ENCODE assay signal across 11 cellular contexts in the genomic region with DNA sequence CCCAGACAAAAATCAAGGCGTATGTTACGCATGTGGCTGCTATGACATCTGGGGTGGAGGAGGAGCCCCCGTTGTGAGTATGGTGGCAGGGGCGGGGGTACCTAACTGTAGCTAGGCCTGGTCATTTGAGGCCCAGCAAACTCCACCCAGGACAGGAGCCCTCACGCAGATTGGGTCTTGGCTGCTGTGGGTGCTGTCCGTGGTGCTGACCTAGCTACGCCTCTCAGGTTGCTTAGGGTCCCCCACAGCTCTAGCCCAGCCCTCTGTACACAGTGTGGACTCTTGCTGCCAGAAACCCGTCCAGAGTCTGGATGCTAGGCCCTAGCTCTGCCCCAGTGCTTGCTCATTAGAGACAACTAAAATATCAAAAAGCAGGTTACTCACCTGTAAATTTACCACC.
A peak's percentile ranks its signal among the peaks of the same experiment; 100 is the strongest.
DNase-seq lines count a peak whose midpoint lies in the region; ATAC-seq, FAIRE-seq and TF ChIP-seq lines count a peak whose summit lies in the region.
"Had no signal": no experiment of that assay in that cellular context is flagged by ENCODE, and none has a peak within 500 bp of the region (broad histone marks: within the 10 kb centered on the region; RNA-seq: fewer than 3 reads in every experiment).

No MANE protein-coding gene starts in this region.

- peaks cover 0 to 28% (median 6%) of the 10 kb centered on the region in 4 donors for H3K9me3 ChIP-seq in Peyer's patch

- no peak for TF ChIP-seq CTCF in Peyer's patch (IDR thresholded peaks at IDR 0.05)

- H3K36me3 Mint-ChIP-seq in activated T-cell treated with anti-CD3 and anti-CD28 coated beads, Interleukin-2, amount 50 U/mL, for 4 hours (ENCODE audit: insufficient read depth), result no peaks in the 10 kb centered on the region
- peaks cover 2 to 10% of the 10 kb centered on the region in 2 donors for H3K36me3 Mint-ChIP-seq in stimulated activated naive B cell treated with anti-CD40 and anti-IgM and Interleukin-4, amounts not matched to agents 10 μg/mL and 1 μg/mL and 100 μg/mL, for 72 hours

- H3K27me3 ChIP-seq in Peyer's patch, result no peaks in the 10 kb centered on the region

- no peaks in the 10 kb centered on the region for H3K4me1 Mint-ChIP-seq in activated T-cell treated with anti-CD3 and anti-CD28 coated beads, Interleukin-2, amount 50 U/mL, for 4 hours (ENCODE audit: low read depth)
- no peaks in the 10 kb centered on the region for H3K4me1 Mint-ChIP-seq in stimulated activated naive B cell treated with anti-CD40 and anti-IgM and Interleukin-4, amounts not matched to agents 10 μg/mL and 1 μg/mL and 100 μg/mL, for 72 hours

- peaks cover 30% of the 10 kb centered on the region for H3K9me3 Mint-ChIP-seq in activated T-cell treated with anti-CD3 and anti-CD28 coated beads, Interleukin-2, amount 50 U/mL, for 4 hours
- H3K9me3 Mint-ChIP-seq in stimulated activated naive B cell treated with anti-CD40 and anti-IgM and Interleukin-4, amounts not matched to agents 10 μg/mL and 1 μg/mL and 100 μg/mL, for 72 hours, result peaks cover 22 to 28% of the 10 kb centered on the region in 2 donors

- H3K27ac Mint-ChIP-seq in stimulated activated naive B cell treated with anti-CD40 and anti-IgM and Interleukin-4, amounts not matched to agents 10 μg/mL and 1 μg/mL and 100 μg/mL, for 72 hours, result no peak overlapping the region

- H3K27ac ChIP-seq in Peyer's patch, result no peak overlapping the region

- no peak overlapping the region for H3K4me3 Mint-ChIP-seq in activated T-cell treated with anti-CD3 and anti-CD28 coated beads, Interleukin-2, amount 50 U/mL, for 4 hours
- H3K4me3 Mint-ChIP-seq in stimulated activated naive B cell treated with anti-CD40 and anti-IgM and Interleukin-4, amounts not matched to agents 10 μg/mL and 1 μg/mL and 100 μg/mL, for 72 hours, result no peak overlapping the region

- no peak for TF ChIP-seq POLR2A in Peyer's patch (IDR thresholded peaks at IDR 0.05)

- H3K4me1 ChIP-seq in Peyer's patch, result no peaks in the 10 kb centered on the region

- no peak overlapping the region for H3K4me3 ChIP-seq in Peyer's patch

- no peaks in the 10 kb centered on the region for H3K27me3 Mint-ChIP-seq in activated T-cell treated with anti-CD3 and anti-CD28 coated beads, Interleukin-2, amount 50 U/mL, for 4 hours (ENCODE audit: low read depth)
- no peaks in the 10 kb centered on the region for H3K27me3 Mint-ChIP-seq in stimulated activated naive B cell treated with anti-CD40 and anti-IgM and Interleukin-4, amounts not matched to agents 10 μg/mL and 1 μg/mL and 100 μg/mL, for 72 hours

- peak; percentile 40 for DNase-seq in Daoy (ENCODE audit: low read depth)
- DNase-seq in HTR-8/SVneo (ENCODE audit: insufficient read length, low spot score), result peak; percentile 47
- peak; percentile 51 for DNase-seq in UCSD-AML1 (lab: John Stamatoyannopoulos, UW; ENCODE audit: unreplicated experiment)
- peak; percentile 93 for DNase-seq in iPS-NIHi7 (ENCODE audit: extremely low spot score)
- no peak for DNase-seq in activated T-cell treated with anti-CD3 and anti-CD28 coated beads, Interleukin-2, amount 50 U/mL, for 4 hours
- DNase-seq in Peyer's patch, result no peak
- no peak for DNase-seq in stimulated activated naive B cell treated with anti-CD40 and anti-IgM and Interleukin-4, amounts not matched to agents 10 μg/mL and 1 μg/mL and 100 μg/mL, for 72 hours
- DNase-seq: activated gamma-delta T cell treated with Interleukin-2 at 50 U/mL for 16 hours, EL, NCI-H187 treated with DMSO at 0.1 percent for 48 hours had no signal

- no peak for ATAC-seq in HG02798 (IDR thresholded peaks at IDR 0.05; ENCODE audit: poor library complexity, unreplicated experiment)
- ATAC-seq in activated T-cell treated with anti-CD3 and anti-CD28 coated beads, Interleukin-2, amount 50 U/mL, for 4 hours, result no peak
- no peak for ATAC-seq in stimulated activated naive B cell treated with anti-CD40 and anti-IgM and Interleukin-4, amounts not matched to agents 10 μg/mL and 1 μg/mL and 100 μg/mL, for 72 hours (replicated peaks)

- H3K36me3 ChIP-seq in Peyer's patch, result no peaks in the 10 kb centered on the region

- no peak for FAIRE-seq in HTR-8/SVneo (lab: Jason Lieb, UNC)

Comparison
In these comparisons a context has a peak if more than half of its experiments do, and no peak if none do; other contexts are left out.
1. DNase-seq: peak in Daoy (single experiment), HTR-8/SVneo (single experiment), UCSD-AML1 (single experiment) and iPS-NIHi7 (single experiment); none in activated T-cell treated with anti-CD3 and anti-CD28 coated beads, Interleukin-2, amount 50 U/mL, for 4 hours (single experiment), Peyer's patch (0 of 3) and stimulated activated naive B cell treated with anti-CD40 and anti-IgM and Interleukin-4, amounts not matched to agents 10 μg/mL and 1 μg/mL and 100 μg/mL, for 72 hours (single experiment).